28 cellular contexts compared by ENCODE assay signal in genomic region chr7:123787227-123788007, GRCh38. TPM values are rescaled to one million over a fixed set of nuclear protein-coding genes. Genes with fewer than 3 reads are reported as not detected.
DNase-seq lines count a peak whose midpoint lies in the region; ATAC-seq, FAIRE-seq and TF ChIP-seq lines count a peak whose summit lies in the region.
"Had no signal": no experiment of that assay in that cellular context is flagged by ENCODE, and none has a peak within 500 bp of the region (broad histone marks: within the 10 kb centered on the region; RNA-seq: fewer than 3 reads in every experiment).

No MANE protein-coding gene starts in this region.

- H2BK12ac ChIP-seq in H1 (ENCODE audit: low read depth, low read length) = peak overlapping the region; percentile 51

- H2BK5ac ChIP-seq in H1 (ENCODE audit: low read depth, low read length) = peak overlapping the region; percentile 66

- no peak for TF ChIP-seq RAD21 in H1 (IDR thresholded peaks at IDR 0.05 in 1 of 2, conservative IDR thresholded peaks at IDR 0.05 in 1 of 2; ENCODE audit: low read depth in 2 of 2, low read length in 2 of 2)

- no peaks in the 10 kb centered on the region for H3K4me1 ChIP-seq in breast epithelium
- H3K4me1 ChIP-seq in H1 (replicated peaks in 1 of 4; ENCODE audit: control insufficient read depth in 3 of 4, insufficient read depth in 4 of 4, low read length in 3 of 4) = peaks cover 0 to 7% (median 0%) of the 10 kb centered on the region in 4 experiments; a peak in 1 of 7 replicates
- peaks cover 14% of the 10 kb centered on the region for H3K4me1 ChIP-seq in hepatocyte (ENCODE audit: insufficient read depth)
- H3K4me1 ChIP-seq: Peyer's patch had no signal

- H4K20me1 ChIP-seq in H1 (replicated peaks in 1 of 2; ENCODE audit: control insufficient read depth in 1 of 2, insufficient read depth in 2 of 2, low read length in 2 of 2) (no peaks in the 10 kb centered on the region), hepatocyte (ENCODE audit: insufficient read depth, poor library complexity, severe bottlenecking) (no peaks in the 10 kb centered on the region)

- H3K4me1 Mint-ChIP-seq in MCF 10A (ENCODE audit: insufficient read depth, unreplicated experiment) (peaks cover 6% of the 10 kb centered on the region), mesothelial cell of epicardium (peaks cover 6% of the 10 kb centered on the region)

- H2AK5ac ChIP-seq in H1 (ENCODE audit: low read depth, low read length) = no peak overlapping the region

- H2AFZ ChIP-seq in H1 (ENCODE audit: low read length) = no peak overlapping the region
- no peak overlapping the region for H2AFZ ChIP-seq in hepatocyte
- H2AFZ ChIP-seq: GM23248 had no signal

- no peaks in the 10 kb centered on the region for H3K9me2 ChIP-seq in hepatocyte (replicated peaks; ENCODE audit: insufficient read depth)

- H3K4me2 ChIP-seq in H1 (ENCODE audit: insufficient read depth in 1 of 2, low read depth in 2 of 2, low read length in 2 of 2) (no peak overlapping the region), hepatocyte (no peak overlapping the region)

- no peak overlapping the region for H3K23ac ChIP-seq in H1 (ENCODE audit: insufficient read length)

- TF ChIP-seq CTCF in MCF 10A (IDR thresholded peaks at IDR 0.05; ENCODE audit: unreplicated experiment) (no peak), breast epithelium (IDR thresholded peaks at IDR 0.05) (no peak), H1 (IDR thresholded peaks at IDR 0.05; ENCODE audit: control extremely low read depth in 1 of 3, insufficient read depth in 1 of 3, low read depth in 1 of 3, low read length in 3 of 3) (no peak), hepatocyte (IDR thresholded peaks at IDR 0.05; ENCODE audit: poor library complexity) (no peak), mesothelial cell of epicardium (IDR thresholded peaks at IDR 0.05; ENCODE audit: unreplicated experiment) (no peak)

- ATAC-seq in GM21360 (IDR thresholded peaks at IDR 0.05; ENCODE audit: unreplicated experiment) (no peak), Right ventricle myocardium inferior (no peak), HG03097 (IDR thresholded peaks at IDR 0.05; ENCODE audit: low FRiP score, unreplicated experiment) (no peak)
- ATAC-seq: heart right ventricle, pancreas, SK-N-SH treated with all-trans-retinoic acid at 6 μM for 48 hours had no signal

- H4K8ac ChIP-seq in H1 (ENCODE audit: extremely low read depth, insufficient read depth, low read length) = no peak overlapping the region

- no peaks in the 10 kb centered on the region for H3K27me3 ChIP-seq in breast epithelium
- no peaks in the 10 kb centered on the region for H3K27me3 ChIP-seq in H1 (replicated peaks in 1 of 4; ENCODE audit: control insufficient read depth in 3 of 4, extremely low read depth in 1 of 4, insufficient read depth in 3 of 4, low read length in 3 of 4)
- H3K27me3 ChIP-seq in hepatocyte = no peaks in the 10 kb centered on the region
- H3K27me3 ChIP-seq: heart right ventricle, pancreas, Peyer's patch, spleen had no signal

- no peak overlapping the region; the same call in 1 of the 2 replicates for H3K18ac ChIP-seq in H1 (ENCODE audit: extremely low read depth, low read length)

- POLR2A ChIA-PET in MCF 10A (lab: Yijun Ruan, JAX) = interaction anchor here (1.1 to 4.8 kb wide), 4 partner anchors 11 to 38 kb away, joined by 3 to 32 read pairs (median 18); partner anchors contain the start of gene WASL
- POLR2A ChIA-PET in H1 (lab: Charles Lee; ENCODE audit: partially characterized antibody) = interaction anchor here (1.8 kb wide), 1 partner anchor 39 kb away, joined by 5 read pairs; the partner anchor contains the start of gene WASL

- BruUV-seq in MCF 10A (replicated peaks; lab: Mats Ljungman, UMichigan) = no TSS peak

- no peaks in the 10 kb centered on the region for H3K36me3 ChIP-seq in breast epithelium
- H3K36me3 ChIP-seq in H1 (ENCODE audit: control insufficient read depth in 2 of 4, insufficient read depth in 4 of 4, low read length in 3 of 4) = no peaks in the 10 kb centered on the region
- H3K36me3 ChIP-seq in hepatocyte (replicated peaks; ENCODE audit: insufficient read depth, low read depth) = no peaks in the 10 kb centered on the region
- H3K36me3 ChIP-seq: heart right ventricle, pancreas, Peyer's patch, spleen had no signal

- H3K4me3 ChIP-seq in breast epithelium (no peak overlapping the region), H1 (ENCODE audit: extremely low read depth in 1 of 4, insufficient read depth in 2 of 4, low read depth in 3 of 4, low read length in 4 of 4) (no peak overlapping the region), hepatocyte (no peak overlapping the region)
- H3K4me3 ChIP-seq: GM23248, heart right ventricle, lung, pancreas, Peyer's patch, spleen had no signal

- H3K4ac ChIP-seq in H1 (replicated peaks; ENCODE audit: insufficient read length, low read depth, low read length) = no peak overlapping the region

- no peak overlapping the region; the same call in 1 of the 2 replicates for H2BK20ac ChIP-seq in H1 (ENCODE audit: low read length)

- H3K27ac ChIP-seq in breast epithelium = no peak overlapping the region
- H3K27ac ChIP-seq in H1 (ENCODE audit: low read depth, low read length) = no peak overlapping the region
- no peak overlapping the region for H3K27ac ChIP-seq in hepatocyte
- H3K27ac ChIP-seq: 22Rv1, GM23248, heart right ventricle, pancreas, Peyer's patch, spleen had no signal

- H3K9ac ChIP-seq in H1 (replicated peaks in 1 of 4; ENCODE audit: extremely low read depth in 1 of 4, low read depth in 3 of 4, low read length in 3 of 4) = no peak overlapping the region
- H3K9ac ChIP-seq: GM23248 had no signal

- peak; percentile 38 for DNase-seq in MCF 10A (ENCODE audit: unreplicated experiment)
- no peak for DNase-seq in breast epithelium (ENCODE audit: low spot score in 2 of 2)
- no peak for DNase-seq in H1 (ENCODE audit: low read depth in 1 of 2, low spot score in 2 of 2)
- DNase-seq in hepatocyte (ENCODE audit: low spot score) = peak; percentile 15
- DNase-seq in Right ventricle myocardium inferior (ENCODE audit: missing footprints) = no peak
- no peak for DNase-seq in mesothelial cell of epicardium (ENCODE audit: low spot score in 2 of 2, unreplicated experiment in 2 of 2)
- DNase-seq: activated effector memory CD4-positive, alpha-beta T cell treated with anti-CD3 and anti-CD28 coated beads, Interleukin-2, amount 50 U/mL, for 16 hours; activated naive CD8-positive, alpha-beta T cell treated with anti-CD3 and anti-CD28 coated beads for 36 hours; cerebellar nuclear complex; GM23248; heart right ventricle; NCI-H1092 treated with DMSO at 0.1 percent for 48 hours; NCI-H187 treated with DMSO at 0.1 percent for 48 hours; NCI-H526 treated with DMSO at 0.1 percent for 48 hours; pancreas; Peyer's patch; retina; spleen; stimulated activated CD4-positive, alpha-beta T cell treated with anti-CD3 and anti-CD28 coated beads, Interleukin-2, amount 100 ng/mL, for 48 hours; T-helper 2 cell had no signal

- no peak overlapping the region for H3K14ac ChIP-seq in H1 (ENCODE audit: insufficient read length)

- no peak overlapping the region for H2BK120ac ChIP-seq in H1 (replicated peaks; ENCODE audit: low read depth, low read length)

- no peaks in the 10 kb centered on the region for H3K27me3 Mint-ChIP-seq in MCF 10A (ENCODE audit: insufficient read depth, unreplicated experiment)
- H3K27me3 Mint-ChIP-seq in mesothelial cell of epicardium (ENCODE audit: low read depth) = no peaks in the 10 kb centered on the region
- H3K27me3 Mint-ChIP-seq: activated naive CD8-positive, alpha-beta T cell treated with anti-CD3 and anti-CD28 coated beads for 36 hours had no signal

- H3K36me3 Mint-ChIP-seq in MCF 10A (ENCODE audit: insufficient read depth, unreplicated experiment) = no peaks in the 10 kb centered on the region
- no peaks in the 10 kb centered on the region for H3K36me3 Mint-ChIP-seq in mesothelial cell of epicardium
- H3K36me3 Mint-ChIP-seq: activated naive CD8-positive, alpha-beta T cell treated with anti-CD3 and anti-CD28 coated beads for 36 hours; CD14-positive monocyte had no signal

- FAIRE-seq in H1 (lab: Jason Lieb, UNC) = no peak
- FAIRE-seq: endometrium, pancreas had no signal

- no peak overlapping the region for H4K91ac ChIP-seq in H1 (replicated peaks; ENCODE audit: insufficient read length, low read length)

- TF ChIP-seq POLR2A in breast epithelium (IDR thresholded peaks at IDR 0.05) (no peak), H1 (IDR thresholded peaks at IDR 0.05; ENCODE audit: control extremely low read depth in 1 of 2, low read depth in 2 of 2, low read length in 2 of 2) (no peak)

- H3K23me2 ChIP-seq in H1 (ENCODE audit: low read depth, low read length) = no peaks in the 10 kb centered on the region

- no peak for TF ChIP-seq EP300 in H1 (IDR thresholded peaks at IDR 0.05; ENCODE audit: borderline replicate concordance in 1 of 2, low read depth in 2 of 2, low read length in 2 of 2)

- H3K56ac ChIP-seq in H1 (replicated peaks; ENCODE audit: insufficient read length, low read depth, low read length) = no peak overlapping the region

- H3K79me2 ChIP-seq in H1 (ENCODE audit: control insufficient read depth in 1 of 2, insufficient read depth in 2 of 2, low read length in 2 of 2) (no peaks in the 10 kb centered on the region), hepatocyte (no peaks in the 10 kb centered on the region)

- no peak overlapping the region for H3K27ac Mint-ChIP-seq in MCF 10A (ENCODE audit: low read depth, unreplicated experiment)
- H3K27ac Mint-ChIP-seq in mesothelial cell of epicardium = no peak overlapping the region
- H3K27ac Mint-ChIP-seq: activated naive CD8-positive, alpha-beta T cell treated with anti-CD3 and anti-CD28 coated beads for 36 hours had no signal

- 96% methylated on average over 3 of the region's 3 CpGs; no CpG with 5 or more reads in 1 of the 2 experiments for WGBS in H1 (ENCODE audit: extremely low coverage in 1 of 2, insufficient coverage in 1 of 2, insufficient read length in 1 of 2, insufficient replicate concordance in 2 of 2, low coverage in 1 of 2, low lambda C conversion rate in 2 of 2, missing lambda C conversion rate in 1 of 2), 2 experiments
- WGBS in hepatocyte (ENCODE audit: low lambda C conversion rate, missing lambda C conversion rate) = 83% methylated on average over 3 of the region's 3 CpGs

- no peaks in the 10 kb centered on the region for H3K79me1 ChIP-seq in H1 (ENCODE audit: low read depth, low read length)

- intact Hi-C loops in MCF 10A (cut with micrococcal nuclease) (no loop called here), breast epithelium (cut with DNase I; ENCODE audit: low total_unique reads) (no loop called here), Right ventricle myocardium inferior (cut with DNase I) (no loop called here)

- H3K9me3 ChIP-seq in breast epithelium (no peaks in the 10 kb centered on the region), H1 (ENCODE audit: insufficient read depth in 2 of 2, low read depth in 1 of 2, low read length in 1 of 2) (no peaks in the 10 kb centered on the region), hepatocyte (ENCODE audit: low read depth) (no peaks in the 10 kb centered on the region)
- H3K9me3 ChIP-seq: heart right ventricle, pancreas, Peyer's patch, spleen had no signal

- peak overlapping the region; percentile 76; the same call in 1 of the 2 replicates for H2BK15ac ChIP-seq in H1 (ENCODE audit: low read length)

- H3K4me3 Mint-ChIP-seq in MCF 10A (ENCODE audit: unreplicated experiment) (no peak overlapping the region), mesothelial cell of epicardium (no peak overlapping the region)
- H3K4me3 Mint-ChIP-seq: activated naive CD8-positive, alpha-beta T cell treated with anti-CD3 and anti-CD28 coated beads for 36 hours; CD14-positive monocyte had no signal

- CTCF ChIA-PET in MCF 10A (lab: Yijun Ruan, JAX) (interaction anchor here (0.5 to 2.7 kb wide), 7 partner anchors 9 to 695 kb away, joined by 3 to 22 read pairs (median 4); no protein-coding TSS in a partner anchor), H1 (lab: Charles Lee; ENCODE audit: partially characterized antibody) (interaction anchor here (0.8 to 2.8 kb wide), 6 partner anchors 10 to 293 kb away, joined by 3 to 15 read pairs (median 3); no protein-coding TSS in a partner anchor)

- H4K5ac ChIP-seq in H1 (ENCODE audit: insufficient read length, low read depth, low read length) = no peak overlapping the region

- H3K9me3 Mint-ChIP-seq in MCF 10A (ENCODE audit: unreplicated experiment) (no peaks in the 10 kb centered on the region), mesothelial cell of epicardium (no peaks in the 10 kb centered on the region)
- H3K9me3 Mint-ChIP-seq: activated naive CD8-positive, alpha-beta T cell treated with anti-CD3 and anti-CD28 coated beads for 36 hours had no signal

RNA-seq across cellular contexts. Expression of gene WASL, which starts 38.6 kb away (rescaled TPM):
- 34.7 and 38.8 TPM in 2 replicates for total RNA-seq in MCF 10A (2022)
- total RNA-seq in breast epithelium = 10 to 100 TPM; 27.8 to 38.3 (median 37.8) TPM
- total RNA-seq in H1 (2021; fragmentation: NEBNext Ultra II Directional; extraction: Animal tissue kit (Norgen Biotek cat#: 25700)) = 37.1 and 38.9 TPM in 2 replicates
- polyA plus RNA-seq in H1 (2011; rRNA removed) = 6.0 and 7.7 TPM in 2 replicates
- polyA plus RNA-seq in H1 (2011; cell fraction: cytosol; rRNA removed) = 8.4 TPM
- 6.8 TPM for polyA plus RNA-seq in H1 (2011; cell fraction: nucleus; rRNA removed)
- 12.0 to 20.5 TPM (median 14.1 TPM) in 4 replicates for polyA plus RNA-seq in H1 (2012, experiment 1 of 2)
- polyA plus RNA-seq in H1 (2012, experiment 2 of 2) = 3.2 TPM
- polyA plus RNA-seq in H1 (2013, experiment 1 of 2) = 22.5 TPM
- 23.7 TPM for polyA plus RNA-seq in H1 (2013, experiment 2 of 2)
- 6.2 and 6.9 TPM in 2 replicates for polyA minus RNA-seq in H1 (2011; rRNA and poly(A)+ RNA removed)
- polyA minus RNA-seq in H1 (2011; cell fraction: cytosol; rRNA and poly(A)+ RNA removed) = 10.1 TPM
- polyA minus RNA-seq in H1 (2011; cell fraction: nucleus; rRNA and poly(A)+ RNA removed) = 32.8 TPM
- total RNA-seq in hepatocyte = 41.9 and 48.9 TPM in 2 replicates
- polyA plus RNA-seq in hepatocyte = 29.0 and 36.8 TPM in 2 replicates
- total RNA-seq in Right ventricle myocardium inferior = 28.4 TPM
- 34.8 to 35.7 TPM (median 35.0 TPM) in 3 replicates for total RNA-seq in mesothelial cell of epicardium

RNA-seq across cellular contexts. Expression of gene HYAL4, which starts 57.6 kb away (rescaled TPM):
- not detected in 2 replicates for total RNA-seq in MCF 10A (2022)
- total RNA-seq in breast epithelium = under 1 TPM in 1 of 3 donors, not detected in 2; 0.15 TPM
- total RNA-seq in H1 (2021; fragmentation: NEBNext Ultra II Directional; extraction: Animal tissue kit (Norgen Biotek cat#: 25700)) = not detected in 2 replicates
- not detected in 2 replicates for polyA plus RNA-seq in H1 (2011; rRNA removed)
- polyA plus RNA-seq in H1 (2011; cell fraction: cytosol; rRNA removed) = not detected
- not detected for polyA plus RNA-seq in H1 (2011; cell fraction: nucleus; rRNA removed)
- not detected in 4 replicates for polyA plus RNA-seq in H1 (2012, experiment 1 of 2)
- polyA plus RNA-seq in H1 (2012, experiment 2 of 2) = not detected
- not detected for polyA plus RNA-seq in H1 (2013, experiment 1 of 2)
- polyA plus RNA-seq in H1 (2013, experiment 2 of 2) = not detected
- not detected in 2 replicates for polyA minus RNA-seq in H1 (2011; rRNA and poly(A)+ RNA removed)
- not detected for polyA minus RNA-seq in H1 (2011; cell fraction: cytosol; rRNA and poly(A)+ RNA removed)
- not detected for polyA minus RNA-seq in H1 (2011; cell fraction: nucleus; rRNA and poly(A)+ RNA removed)
- total RNA-seq in hepatocyte = 0.07 TPM in 1 of 2 replicates, not detected in the other
- not detected in 2 replicates for polyA plus RNA-seq in hepatocyte
- not detected for total RNA-seq in Right ventricle myocardium inferior
- not detected in 3 replicates for total RNA-seq in mesothelial cell of epicardium
- total RNA-seq: activated naive CD8-positive, alpha-beta T cell treated with anti-CD3 and anti-CD28 coated beads for 36 hours; GM23248; pancreas had no signal
- polyA plus RNA-seq: CD14-positive monocyte, GM23248, neural cell, pancreas, spleen had no signal

Comparison
In these comparisons a context has a peak if more than half of its experiments do, and no peak if none do; other contexts are left out.
1. DNase-seq: peak in MCF 10A (single experiment) and hepatocyte (single experiment); none in breast epithelium (0 of 2), H1 (0 of 2), Right ventricle myocardium inferior (single experiment) and mesothelial cell of epicardium (0 of 2).